In genomic region chr6:53827485-53827884, GRCh38 we compare ENCODE assay signal across 21 cellular contexts. TPM values are rescaled to one million over a fixed set of nuclear protein-coding genes. Genes with fewer than 3 reads are reported as not detected.
DNase-seq lines count a peak whose midpoint lies in the region; ATAC-seq, FAIRE-seq and TF ChIP-seq lines count a peak whose summit lies in the region.
"Had no signal": no experiment of that assay in that cellular context is flagged by ENCODE, and none has a peak within 500 bp of the region (broad histone marks: within the 10 kb centered on the region; RNA-seq: fewer than 3 reads in every experiment).

No MANE protein-coding gene starts in this region.

- H3K4me1 ChIP-seq in ACC112 (ENCODE audit: control insufficient read depth, insufficient read depth, low read length, unreplicated experiment) (peaks cover 50% of the 10 kb centered on the region), astrocyte (ENCODE audit: insufficient read depth, low read length) (no peaks in the 10 kb centered on the region)
- H3K4me1 ChIP-seq: BE2C had no signal

- H2AFZ ChIP-seq in ACC112 (ENCODE audit: low read length, unreplicated experiment) (no peak overlapping the region), astrocyte (ENCODE audit: low read depth, low read length) (no peak overlapping the region)

- no peak overlapping the region for H3K4me3 Mint-ChIP-seq in astrocyte (ENCODE audit: unreplicated experiment)
- H3K4me3 Mint-ChIP-seq: activated T-helper 17 cell treated with anti-CD3 and anti-CD28 coated beads, Interleukin-2, amount 50 U/mL, for 72 hours; naive B cell had no signal

- no peaks in the 10 kb centered on the region for H3K27me3 Mint-ChIP-seq in astrocyte (ENCODE audit: low read depth, unreplicated experiment)
- H3K27me3 Mint-ChIP-seq: activated T-helper 17 cell treated with anti-CD3 and anti-CD28 coated beads, Interleukin-2, amount 50 U/mL, for 72 hours; naive B cell had no signal

- DNase-seq in HT1080 (ENCODE audit: low read depth) (peak; percentile 34), astrocyte (ENCODE audit: low read depth) (no peak), left colon (peak in 1 of 2 donors; percentile 48), glomerular visceral epithelial cell (ENCODE audit: extremely low spot score) (no peak), COLO829 (ENCODE audit: low spot score) (no peak), GM10248 (ENCODE audit: extremely low spot score) (no peak)
- no peak for DNase-seq in central memory CD4-positive, alpha-beta T cell
- DNase-seq: activated CD4-positive, alpha-beta T cell treated with anti-CD3 and anti-CD28 coated beads, Interleukin-2, amount 50 U/mL, for 1 hour; BE2C; COR-L47; effector memory CD4-positive, alpha-beta T cell; mesenchymal stem cell; naive B cell; NCI-H146; NCI-H524 treated with DMSO at 0.1 percent for 48 hours had no signal

- POLR2A ChIA-PET in GM10248 (lab: Yijun Ruan, JAX), result no interaction called here

- FAIRE-seq in astrocyte (lab: Jason Lieb, UNC), result no peak
- FAIRE-seq: A204.1, H1, K562 had no signal

- H3K27ac ChIP-seq in ACC112 (ENCODE audit: low read depth, low read length) (peak overlapping the region; percentile 49), astrocyte (ENCODE audit: low read depth, low read length) (no peak overlapping the region)

- peak; percentile 66 for ATAC-seq in left colon
- ATAC-seq: activated T-helper 17 cell treated with anti-CD3 and anti-CD28 coated beads, Interleukin-2, amount 50 U/mL, for 72 hours; K562 had no signal

- peaks cover 2% of the 10 kb centered on the region for H3K36me3 Mint-ChIP-seq in astrocyte (ENCODE audit: low read depth, unreplicated experiment)
- H3K36me3 Mint-ChIP-seq: activated naive CD4-positive, alpha-beta T cell treated with anti-CD3 and anti-CD28 coated beads, Interleukin-2, amount 50 U/mL, for 72 hours; naive B cell had no signal

- intact Hi-C loops in left colon (cut with DNase I, micrococcal nuclease), result no loop called here

- H3K4me3 ChIP-seq in ACC112 (ENCODE audit: low read depth, low read length) (no peak overlapping the region), astrocyte (ENCODE audit: insufficient read depth, low read depth, low read length) (no peak overlapping the region)
- H3K4me3 ChIP-seq: K562 had no signal

- no peak for TF ChIP-seq CTCF in astrocyte (IDR thresholded peaks at IDR 0.05; ENCODE audit: insufficient read depth, low read depth, low read length)
- TF ChIP-seq CTCF in GM10248 (IDR thresholded peaks at IDR 0.05; ENCODE audit: control extremely low read depth, extremely low read depth, low read depth, missing control alignments), result no peak

- no peaks in the 10 kb centered on the region for H3K36me3 ChIP-seq in ACC112 (ENCODE audit: insufficient read depth, low read length)
- no peaks in the 10 kb centered on the region for H3K36me3 ChIP-seq in astrocyte (ENCODE audit: insufficient read depth, low read length)
- H3K36me3 ChIP-seq: BE2C had no signal

- no peak overlapping the region for H3K9ac ChIP-seq in astrocyte (ENCODE audit: low read length)

- H3K4me2 ChIP-seq in astrocyte (ENCODE audit: low read length), result peak overlapping the region; percentile 13

- CTCF ChIA-PET in GM10248 (lab: Yijun Ruan, JAX), result interaction anchor here (1.7 kb wide), 1 partner anchor 14 kb away, joined by 6 read pairs; no protein-coding TSS in a partner anchor

- H3K79me2 ChIP-seq in ACC112 (ENCODE audit: control insufficient read depth, insufficient read depth, low read length, unreplicated experiment) (peaks cover 9% of the 10 kb centered on the region), astrocyte (ENCODE audit: insufficient read depth, low read length) (peaks cover 3% of the 10 kb centered on the region)

- no peaks in the 10 kb centered on the region for H3K9me3 ChIP-seq in astrocyte (ENCODE audit: insufficient read depth, low read depth, low read length)
- H3K9me3 ChIP-seq: BE2C had no signal

- H3K27me3 ChIP-seq in ACC112 (ENCODE audit: insufficient read depth, low read length), result no peaks in the 10 kb centered on the region
- H3K27me3 ChIP-seq in astrocyte (ENCODE audit: insufficient read depth, low read length), result no peaks in the 10 kb centered on the region
- H3K27me3 ChIP-seq: BE2C had no signal

- no peak overlapping the region for H3K27ac Mint-ChIP-seq in astrocyte (ENCODE audit: unreplicated experiment)
- H3K27ac Mint-ChIP-seq: activated naive CD4-positive, alpha-beta T cell treated with anti-CD3 and anti-CD28 coated beads, Interleukin-2, amount 50 U/mL, for 72 hours; activated T-helper 17 cell treated with anti-CD3 and anti-CD28 coated beads, Interleukin-2, amount 50 U/mL, for 72 hours had no signal

- no peaks in the 10 kb centered on the region for H3K9me3 Mint-ChIP-seq in astrocyte (ENCODE audit: unreplicated experiment)
- H3K9me3 Mint-ChIP-seq: activated T-helper 17 cell treated with anti-CD3 and anti-CD28 coated beads, Interleukin-2, amount 50 U/mL, for 72 hours; naive B cell had no signal

- peaks cover 32% of the 10 kb centered on the region for H3K4me1 Mint-ChIP-seq in astrocyte (ENCODE audit: low read depth, unreplicated experiment)

- peaks cover 16% of the 10 kb centered on the region for H4K20me1 ChIP-seq in astrocyte (ENCODE audit: insufficient read depth, low read length)

RNA-seq across cellular contexts. Expression of gene LRRC1, which starts 32.7 kb away (rescaled TPM):
- total RNA-seq in HT1080 (2014; rRNA removed; shearing (Covaris generic)), result 4.7 and 6.1 TPM in 2 replicates
- polyA plus RNA-seq in HT1080 (2015; cell fraction: cytosol; rRNA removed), result 4.5 and 4.9 TPM in 2 replicates
- polyA plus RNA-seq in HT1080 (2015; cell fraction: nucleus; rRNA removed), result 5.1 and 9.3 TPM in 2 replicates
- 11.8 and 14.3 TPM in 2 replicates for total RNA-seq in astrocyte
- 10 to 100 TPM; 69.2 to 85.7 TPM for total RNA-seq in left colon
- total RNA-seq: K562 had no signal
- polyA plus RNA-seq: K562 had no signal
